ENCODE assay signal across 34 cellular contexts in genomic region chr9:13756943-13757342, GRCh38.
DNase-seq lines count a peak whose midpoint lies in the region; ATAC-seq, FAIRE-seq and TF ChIP-seq lines count a peak whose summit lies in the region.
"Had no signal": no experiment of that assay in that cellular context is flagged by ENCODE, and none has a peak within 500 bp of the region (broad histone marks: within the 10 kb centered on the region; RNA-seq: fewer than 3 reads in every experiment).

No MANE protein-coding gene starts in this region.

- no TSS peak for BruUV-seq in HepG2 (replicated peaks; lab: Mats Ljungman, UMichigan)

- no peaks in the 10 kb centered on the region for H3K36me3 ChIP-seq in HepG2 (replicated peaks in 1 of 2; ENCODE audit: control insufficient read depth in 1 of 2, insufficient read depth in 2 of 2, low read length in 2 of 2)
- H3K36me3 ChIP-seq in right lobe of liver = no peaks in the 10 kb centered on the region
- no peaks in the 10 kb centered on the region for H3K36me3 ChIP-seq in GM23338 (ENCODE audit: insufficient read depth)
- H3K36me3 ChIP-seq in bronchial epithelial cell (ENCODE audit: control insufficient read depth, insufficient read depth, low read length) = no peaks in the 10 kb centered on the region
- H3K36me3 ChIP-seq in mucosa of descending colon (ENCODE audit: low read depth) = no peaks in the 10 kb centered on the region
- H3K36me3 ChIP-seq: BE2C; BLaER1; BLaER1 treated with 17β-estradiol and CSF1 and Interleukin-3, amounts not matched to agents 10 nM and 100 nM had no signal

- H3K9me3 Mint-ChIP-seq in GM23338 = no peaks in the 10 kb centered on the region; the same call in 2 of the 3 replicates
- H3K9me3 Mint-ChIP-seq: CD8-positive, alpha-beta T cell had no signal

- ATAC-seq in HepG2 = no peak
- no peak for ATAC-seq in right lobe of liver
- ATAC-seq in A549 = no peak
- no peak for ATAC-seq in GM23338
- ATAC-seq in mucosa of descending colon = no peak
- ATAC-seq in GM21576 (IDR thresholded peaks at IDR 0.05; ENCODE audit: unreplicated experiment) = no peak
- ATAC-seq: CD8-positive, alpha-beta T cell had no signal

- no peak overlapping the region for H3K4me2 ChIP-seq in HepG2 (ENCODE audit: low read depth, low read length)
- H3K4me2 ChIP-seq in A549 = no peak overlapping the region
- no peak overlapping the region for H3K4me2 ChIP-seq in GM23338
- H3K4me2 ChIP-seq: BLaER1; BLaER1 treated with 17β-estradiol and CSF1 and Interleukin-3, amounts not matched to agents 10 nM and 100 nM had no signal

- 0 out of 2 replicates have a peak, but pooled peaks cover 14% of the 10 kb centered on the region for H3K9me2 ChIP-seq in GM23338 (ENCODE audit: insufficient read depth)

- no peak overlapping the region for H3K4me3 Mint-ChIP-seq in GM23338
- H3K4me3 Mint-ChIP-seq: B cell; CD14-positive monocyte; CD4-positive, alpha-beta memory T cell; CD4-positive, alpha-beta T cell; CD4-positive, CD25-positive, alpha-beta regulatory T cell; CD8-positive, alpha-beta memory T cell; CD8-positive, alpha-beta T cell had no signal

- TF ChIP-seq EP300 in HepG2 (IDR thresholded peaks at IDR 0.05; ENCODE audit: low read depth in 2 of 2, low read length in 2 of 2) (no peak), HepG2 (CRISPR knock-in tag; IDR thresholded peaks at IDR 0.05; ENCODE audit: borderline replicate concordance) (no peak), A549 (IDR thresholded peaks at IDR 0.05) (no peak)

- no peaks in the 10 kb centered on the region for H3K4me1 Mint-ChIP-seq in GM23338
- H3K4me1 Mint-ChIP-seq: B cell; CD14-positive monocyte; CD4-positive, alpha-beta memory T cell; CD8-positive, alpha-beta memory T cell had no signal

- H3K4me3 ChIP-seq in HepG2 (replicated peaks in 1 of 3; ENCODE audit: insufficient read depth in 1 of 3, low read depth in 2 of 3, low read length in 3 of 3) = no peak overlapping the region
- no peak overlapping the region for H3K4me3 ChIP-seq in right lobe of liver
- H3K4me3 ChIP-seq in A549 = no peak overlapping the region
- H3K4me3 ChIP-seq in GM23338 = no peak overlapping the region
- H3K4me3 ChIP-seq in bronchial epithelial cell (ENCODE audit: low read depth, low read length) = no peak overlapping the region
- H3K4me3 ChIP-seq in mucosa of descending colon = no peak overlapping the region
- H3K4me3 ChIP-seq: BLaER1; BLaER1 treated with 17β-estradiol and CSF1 and Interleukin-3, amounts not matched to agents 10 nM and 100 nM had no signal

- H4K20me1 ChIP-seq in HepG2 (ENCODE audit: insufficient read depth, low read length) (no peaks in the 10 kb centered on the region), GM23338 (replicated peaks; ENCODE audit: insufficient read depth) (no peaks in the 10 kb centered on the region)
- H4K20me1 ChIP-seq: BLaER1; BLaER1 treated with 17β-estradiol and CSF1 and Interleukin-3, amounts not matched to agents 10 nM and 100 nM had no signal

- no peak for TF ChIP-seq CTCF in HepG2 (CRISPR knock-in tag; IDR thresholded peaks at IDR 0.05)
- no peak for TF ChIP-seq CTCF in right lobe of liver (IDR thresholded peaks at IDR 0.05)
- no peak for TF ChIP-seq CTCF in A549 (IDR thresholded peaks at IDR 0.05)
- no peak for TF ChIP-seq CTCF in GM23338 (conservative IDR thresholded peaks at IDR 0.05; ENCODE audit: low read depth in 2 of 2)
- TF ChIP-seq CTCF in bronchial epithelial cell (IDR thresholded peaks at IDR 0.05; ENCODE audit: insufficient read depth, low read length, severe bottlenecking) = no peak
- no peak for TF ChIP-seq CTCF in mucosa of descending colon (IDR thresholded peaks at IDR 0.05)

- H3K36me3 Mint-ChIP-seq in GM23338 (ENCODE audit: low read depth) = no peaks in the 10 kb centered on the region
- H3K36me3 Mint-ChIP-seq: CD14-positive monocyte; CD4-positive, alpha-beta memory T cell; CD4-positive, CD25-positive, alpha-beta regulatory T cell; CD8-positive, alpha-beta memory T cell; CD8-positive, alpha-beta T cell had no signal

- CTCF ChIA-PET in HepG2 (lab: Yijun Ruan, JAX; ENCODE audit: low intra/inter-chr PET ratio, low total read pairs) (no interaction called here), A549 (lab: Yijun Ruan, JAX) (no interaction called here)

- H3K9me3 ChIP-seq in HepG2 (ENCODE audit: low read length) (no peaks in the 10 kb centered on the region), right lobe of liver (no peaks in the 10 kb centered on the region), A549 (no peaks in the 10 kb centered on the region), mucosa of descending colon (no peaks in the 10 kb centered on the region)
- H3K9me3 ChIP-seq: BE2C; BLaER1; BLaER1 treated with 17β-estradiol and CSF1 and Interleukin-3, amounts not matched to agents 10 nM and 100 nM; Caco-2 had no signal

- peaks cover 3% of the 10 kb centered on the region for H3K27me3 Mint-ChIP-seq in GM23338 (ENCODE audit: insufficient read depth, low read depth, poor library complexity)
- H3K27me3 Mint-ChIP-seq: B cell; CD4-positive, alpha-beta memory T cell; CD4-positive, alpha-beta T cell; CD4-positive, CD25-positive, alpha-beta regulatory T cell; CD8-positive, alpha-beta memory T cell had no signal

- TF ChIP-seq POLR2A in HepG2 (IDR thresholded peaks at IDR 0.05; ENCODE audit: insufficient read depth in 1 of 2, low read depth in 2 of 2, low read length in 2 of 2) (no peak), right lobe of liver (IDR thresholded peaks at IDR 0.05) (no peak), A549 (IDR thresholded peaks at IDR 0.05; ENCODE audit: low read length) (no peak)

- in situ Hi-C loops in HepG2 (cut with HindIII; ENCODE audit: extremely low pct_ligation_motif_present, low pct_unique_long_range_greater_than_20kb) = no loop called here

- intact Hi-C loops in HepG2 (cut with micrococcal nuclease; ENCODE audit: unreplicated experiment) (no loop called here), right lobe of liver (cut with DNase I) (no loop called here), mucosa of descending colon (cut with DNase I, micrococcal nuclease) (no loop called here)

- POLR2A ChIA-PET in HepG2 (lab: Yijun Ruan, JAX) = no interaction called here
- POLR2A ChIA-PET in A549 (lab: Yijun Ruan, JAX) = no interaction called here

- 1% methylated on average over 4 of the region's 4 CpGs for WGBS in HepG2 (ENCODE audit: low lambda C conversion rate)
- WGBS in right lobe of liver (ENCODE audit: insufficient coverage, low coverage, low lambda C conversion rate, missing lambda C conversion rate) = 71% methylated on average over 4 of the region's 4 CpGs
- WGBS in A549 (ENCODE audit: missing lambda C conversion rate) = 19% methylated on average over 4 of the region's 4 CpGs

- H3F3A ChIP-seq in GM23338 (replicated peaks; ENCODE audit: low read depth) = no peaks in the 10 kb centered on the region

- H3K27ac Mint-ChIP-seq in GM23338 = no peak overlapping the region
- H3K27ac Mint-ChIP-seq: B cell; CD14-positive monocyte; CD4-positive, alpha-beta memory T cell; CD4-positive, alpha-beta T cell; CD4-positive, CD25-positive, alpha-beta regulatory T cell; CD8-positive, alpha-beta memory T cell; CD8-positive, alpha-beta T cell had no signal

- no peaks in the 10 kb centered on the region for H3K27me3 ChIP-seq in HepG2 (ENCODE audit: control insufficient read depth in 1 of 2, insufficient read depth in 2 of 2, low read length in 2 of 2)
- H3K27me3 ChIP-seq in right lobe of liver = no peaks in the 10 kb centered on the region
- no peaks in the 10 kb centered on the region for H3K27me3 ChIP-seq in GM23338 (ENCODE audit: insufficient read depth)
- H3K27me3 ChIP-seq in bronchial epithelial cell (ENCODE audit: control insufficient read depth, insufficient read depth, low read length) = no peaks in the 10 kb centered on the region
- H3K27me3 ChIP-seq: BE2C; BLaER1; BLaER1 treated with 17β-estradiol and CSF1 and Interleukin-3, amounts not matched to agents 10 nM and 100 nM had no signal

- TF ChIP-seq RAD21 in HepG2 (CRISPR knock-in tag; IDR thresholded peaks at IDR 0.05) (no peak), A549 (conservative IDR thresholded peaks at IDR 0.05 in 1 of 2, IDR thresholded peaks at IDR 0.05 in 1 of 2) (no peak)

- H3K27ac ChIP-seq in HepG2 (ENCODE audit: extremely low read length, insufficient read depth, low read length) (no peak overlapping the region), right lobe of liver (no peak overlapping the region), A549 (no peak overlapping the region), GM23338 (ENCODE audit: low read depth) (no peak overlapping the region)
- H3K27ac ChIP-seq: 22Rv1; BLaER1; BLaER1 treated with 17β-estradiol and CSF1 and Interleukin-3, amounts not matched to agents 10 nM and 100 nM; C4-2B had no signal

- H2AFZ ChIP-seq in HepG2 (ENCODE audit: low read length) (no peak overlapping the region), GM23338 (peak overlapping the region; percentile 72; the same call in 1 of the 2 replicates)

- FAIRE-seq in HepG2 (lab: Jason Lieb, UNC) (no peak), A549 (lab: Jason Lieb, UNC) (no peak), bronchial epithelial cell (lab: Jason Lieb, UNC) (peak; percentile 23)
- FAIRE-seq: A204.1, D721Med had no signal

- no peak overlapping the region for H3K9ac ChIP-seq in HepG2 (ENCODE audit: insufficient read depth, low read depth, low read length)
- H3K9ac ChIP-seq: BLaER1; BLaER1 treated with 17β-estradiol and CSF1 and Interleukin-3, amounts not matched to agents 10 nM and 100 nM had no signal

- no peaks in the 10 kb centered on the region for H3K79me2 ChIP-seq in HepG2 (ENCODE audit: insufficient read depth, low read length)
- H3K79me2 ChIP-seq in GM23338 (replicated peaks; ENCODE audit: insufficient read depth) = no peaks in the 10 kb centered on the region

- H3K4me1 ChIP-seq in HepG2 (ENCODE audit: insufficient read depth, low read length) (no peaks in the 10 kb centered on the region), right lobe of liver (no peaks in the 10 kb centered on the region), A549 (no peaks in the 10 kb centered on the region), GM23338 (ENCODE audit: insufficient read depth) (no peaks in the 10 kb centered on the region), mucosa of descending colon (ENCODE audit: low read depth) (no peaks in the 10 kb centered on the region)
- H3K4me1 ChIP-seq: Caco-2 had no signal

- no peak for DNase-seq in HepG2 (ENCODE audit: low spot score)
- no peak for DNase-seq in right lobe of liver
- no peak for DNase-seq in A549 (ENCODE audit: low read depth in 1 of 2, low spot score in 1 of 2)
- DNase-seq in GM23338 (ENCODE audit: low spot score) = no peak
- DNase-seq in bronchial epithelial cell (ENCODE audit: low read depth) = no peak
- DNase-seq in Kasumi-1 (lab: John Stamatoyannopoulos, UW) = no peak
- DNase-seq in mucosa of descending colon = no peak
- DNase-seq: 8988T; ACHN; AML-193; BE2C; C1 segment of cervical spinal cord; Caco-2; Calu3; CD4-positive, alpha-beta memory T cell; CD4-positive, alpha-beta T cell; CD4-positive, CD25-positive, alpha-beta regulatory T cell; CD8-positive, alpha-beta memory T cell; CD8-positive, alpha-beta T cell; COR-L47; DMS 273 treated with DMSO at 0.1 percent for 48 hours; DMS153; DMS53; DND-41; EL had no signal

TF ChIP-seq in HepG2, 621 proteins besides CTCF, POLR2A, EP300 and RAD21 (continues in another document):
- no peak for TF ChIP-seq ZNF563 (CRISPR knock-in tag; IDR thresholded peaks at IDR 0.05)

TF ChIP-seq in A549, 52 proteins besides CTCF, POLR2A, EP300 and RAD21 (continues in another document):
- no peak for TF ChIP-seq ESRRA (IDR thresholded peaks at IDR 0.05; ENCODE audit: borderline replicate concordance, low read length)

Comparison
In these comparisons a context has a peak if more than half of its experiments do, and no peak if none do; other contexts are left out.
1. Of the 38 proteins assayed by ChIP-seq in both HepG2 and A549: peak only in HepG2: none; only in A549: none; in both: MAFK; in neither: 37.